Comparison of ENCODE assay signal across 15 cellular contexts in genomic region chr4:140719022-140719421, GRCh38. TPM values are rescaled to one million over a fixed set of nuclear protein-coding genes. Genes with fewer than 3 reads are reported as not detected.
A peak's percentile ranks its signal among the peaks of the same experiment; 100 is the strongest.
DNase-seq lines count a peak whose midpoint lies in the region; ATAC-seq, FAIRE-seq and TF ChIP-seq lines count a peak whose summit lies in the region.
"Had no signal": no experiment of that assay in that cellular context is flagged by ENCODE, and none has a peak within 500 bp of the region (broad histone marks: within the 10 kb centered on the region; RNA-seq: fewer than 3 reads in every experiment).

No MANE protein-coding gene starts in this region.

- no peak for ATAC-seq in memory B cell (ENCODE audit: low read depth)
- ATAC-seq: activated T-cell treated with anti-CD3 and anti-CD28 coated beads, Interleukin-2, amount 50 U/mL, for 72 hours had no signal

- H3K27me3 Mint-ChIP-seq in IgD-negative memory B cell (no peaks in the 10 kb centered on the region), memory B cell (no peaks in the 10 kb centered on the region)

- DNase-seq in AG20443 (ENCODE audit: low spot score) (peak; percentile 51), bronchial epithelial cell (ENCODE audit: low read depth) (peak; percentile 46), memory B cell (ENCODE audit: low spot score in 2 of 2) (no peak), thyroid gland (no peak), D341Med (ENCODE audit: low spot score) (no peak), HTR-8/SVneo (ENCODE audit: insufficient read length, low spot score) (no peak), lower leg skin (ENCODE audit: low spot score in 2 of 2) (no peak)
- DNase-seq: activated T-cell treated with anti-CD3 and anti-CD28 coated beads, Interleukin-2, amount 50 U/mL, for 72 hours; CD8-positive, alpha-beta memory T cell; central memory CD4-positive, alpha-beta T cell; MG63; posterior cingulate gyrus; transverse colon had no signal

- 85 to 92% methylated on average over 2 of the region's 2 CpGs for WGBS in thyroid gland, 2 donors
- WGBS in lower leg skin, 2 donors, result 91 to 92% methylated on average over 2 of the region's 2 CpGs

- H3K4me1 Mint-ChIP-seq in IgD-negative memory B cell (peaks cover 73 to 78% (median 75%) of the 10 kb centered on the region in 3 donors), memory B cell (peaks cover 65% of the 10 kb centered on the region)

- no peak for TF ChIP-seq CTCF in bronchial epithelial cell (IDR thresholded peaks at IDR 0.05; ENCODE audit: insufficient read depth, low read length, severe bottlenecking)
- no peak for TF ChIP-seq CTCF in thyroid gland (IDR thresholded peaks at IDR 0.05)
- TF ChIP-seq CTCF in lower leg skin (IDR thresholded peaks at IDR 0.05), result no peak

- H3K9me3 ChIP-seq in thyroid gland, result no peaks in the 10 kb centered on the region
- H3K9me3 ChIP-seq: MG63, transverse colon had no signal

- H3K4me3 Mint-ChIP-seq in IgD-negative memory B cell (peak overlapping the region; percentile 73 to 96 (median 82)), memory B cell (peak overlapping the region; percentile 78)
- H3K4me3 Mint-ChIP-seq: activated T-cell treated with anti-CD3 and anti-CD28 coated beads, Interleukin-2, amount 50 U/mL, for 72 hours; CD8-positive, alpha-beta memory T cell had no signal

- peaks cover 0 to 6% of the 10 kb centered on the region in 2 donors for H3K4me1 ChIP-seq in thyroid gland

- H3K27ac Mint-ChIP-seq in IgD-negative memory B cell (peak overlapping the region; percentile 87 to 100 (median 99)), memory B cell (peak overlapping the region; percentile 99)
- H3K27ac Mint-ChIP-seq: activated T-cell treated with anti-CD3 and anti-CD28 coated beads, Interleukin-2, amount 50 U/mL, for 72 hours; CD8-positive, alpha-beta memory T cell had no signal

- H3K27me3 ChIP-seq in bronchial epithelial cell (ENCODE audit: control insufficient read depth, insufficient read depth, low read length) (no peaks in the 10 kb centered on the region), thyroid gland (no peaks in the 10 kb centered on the region)
- H3K27me3 ChIP-seq: MG63, transverse colon had no signal

- H3K9me3 Mint-ChIP-seq in IgD-negative memory B cell, result peaks cover 0 to 1% (median 0%) of the 10 kb centered on the region in 3 donors
- H3K9me3 Mint-ChIP-seq in memory B cell, result no peaks in the 10 kb centered on the region
- H3K9me3 Mint-ChIP-seq: activated T-cell treated with anti-CD3 and anti-CD28 coated beads, Interleukin-2, amount 50 U/mL, for 72 hours had no signal

- FAIRE-seq in bronchial epithelial cell (lab: Jason Lieb, UNC) (no peak), HTR-8/SVneo (lab: Jason Lieb, UNC) (no peak)

- peaks cover 12% of the 10 kb centered on the region for H3K36me3 Mint-ChIP-seq in IgD-negative memory B cell
- H3K36me3 Mint-ChIP-seq in memory B cell, result peaks cover 17% of the 10 kb centered on the region
- H3K36me3 Mint-ChIP-seq: CD8-positive, alpha-beta memory T cell had no signal

- H3K27ac ChIP-seq in thyroid gland, result no peak overlapping the region

- TF ChIP-seq POLR2A in thyroid gland (IDR thresholded peaks at IDR 0.05) (no peak), lower leg skin (IDR thresholded peaks at IDR 0.05) (no peak)

- intact Hi-C loops in thyroid gland (cut with DNase I) (no loop called here), lower leg skin (cut with DNase I; ENCODE audit: low total_unique reads) (no loop called here)

- H3K36me3 ChIP-seq in bronchial epithelial cell (ENCODE audit: control insufficient read depth, insufficient read depth, low read length) (no peaks in the 10 kb centered on the region), thyroid gland (no peaks in the 10 kb centered on the region)
- H3K36me3 ChIP-seq: MG63, transverse colon had no signal

- H3K4me3 ChIP-seq in bronchial epithelial cell (ENCODE audit: low read depth, low read length) (no peak overlapping the region), thyroid gland (replicated peaks in 1 of 3) (no peak overlapping the region), lower leg skin (ENCODE audit: low read depth, poor library complexity, severe bottlenecking) (no peak overlapping the region)
- H3K4me3 ChIP-seq: lung, MG63, transverse colon had no signal

RNA-seq across cellular contexts. Expression of gene TBC1D9, which starts 37.2 kb away (rescaled TPM):
- polyA plus RNA-seq in IgD-negative memory B cell, result 59.4 TPM
- total RNA-seq in bronchial epithelial cell (17.1 and 22.4 TPM in 2 replicates), thyroid gland (10 to 100 TPM; 13.3 to 17.5 (median 15.2) TPM), lower leg skin (10 to 100 TPM in 1 of 4 donors, 1 to 10 TPM in 3; 5.7 to 13.0 (median 7.3) TPM)
- total RNA-seq: activated T-cell treated with anti-CD3 and anti-CD28 coated beads, Interleukin-2, amount 50 U/mL, for 72 hours had no signal
- polyA plus RNA-seq: CD8-positive, alpha-beta memory T cell had no signal

Comparison
In these comparisons a context has a peak if more than half of its experiments do, and no peak if none do; other contexts are left out.
1. DNase-seq: peak in AG20443 (single experiment) and bronchial epithelial cell (single experiment); none in memory B cell (0 of 2), thyroid gland (0 of 2), D341Med (single experiment), HTR-8/SVneo (single experiment) and lower leg skin (0 of 2).